ENCODE assay signal across 1 cellular context in genomic region chr4:184267673-184268573, GRCh38.
TF ChIP-seq lines count a peak whose summit lies in the region.

No MANE protein-coding gene starts in this region.

TF ChIP-seq in K562, 482 proteins besides CTCF, POLR2A, EP300 and RAD21 (continued from another document and continues in another):
- TF ChIP-seq SRF (CRISPR knock-in tag; IDR thresholded peaks at IDR 0.05) (no peak), IRF2 (CRISPR knock-in tag; IDR thresholded peaks at IDR 0.05) (peak; percentile 98), U2AF1 (optimal IDR thresholded peaks at IDR 0.05; ENCODE audit: low read depth, low read length) (no peak), ZBTB11 (CRISPR knock-in tag; IDR thresholded peaks at IDR 0.05) (peak in 1 of 3 experiments; percentile 26; a peak in 1 of 6 replicates), ETV1 (tag; conservative IDR thresholded peaks at IDR 0.05; ENCODE audit: low read depth) (no peak), RBFOX2 (IDR thresholded peaks at IDR 0.05; ENCODE audit: low read depth, low read length) (peak; percentile 38; the same call in 1 of the 2 replicates), ZNF184 (CRISPR knock-in tag; IDR thresholded peaks at IDR 0.05) (no peak), THRAP3 (IDR thresholded peaks at IDR 0.05; ENCODE audit: borderline replicate concordance) (no peak), ZNF764 (CRISPR knock-in tag; IDR thresholded peaks at IDR 0.05; ENCODE audit: low read depth) (no peak), HNRNPH1 (optimal IDR thresholded peaks at IDR 0.05; ENCODE audit: low read depth, low read length) (no peak), MEF2A (IDR thresholded peaks at IDR 0.05; ENCODE audit: control insufficient read depth, low read depth, low read length) (no peak), TFAP4 (CRISPR knock-in tag; IDR thresholded peaks at IDR 0.05; ENCODE audit: borderline replicate concordance) (no peak; the same call in 1 of the 2 replicates), RBM25 (IDR thresholded peaks at IDR 0.05; ENCODE audit: low read depth, low read length, severe bottlenecking) (no peak), PREB (CRISPR knock-in tag; IDR thresholded peaks at IDR 0.05) (0 out of 2 replicates have a peak, but pooled peaks have one; percentile 44), XRCC3 (IDR thresholded peaks at IDR 0.05) (no peak), PATZ1 (CRISPR knock-in tag; IDR thresholded peaks at IDR 0.05; ENCODE audit: borderline replicate concordance) (no peak), ZNF224 (CRISPR knock-in tag; IDR thresholded peaks at IDR 0.05) (no peak), ZNF586 (CRISPR knock-in tag; conservative IDR thresholded peaks at IDR 0.05) (no peak), FOXA3 (CRISPR knock-in tag; conservative IDR thresholded peaks at IDR 0.05 in 1 of 2, IDR thresholded peaks at IDR 0.05 in 1 of 2) (no peak), XRCC5 (IDR thresholded peaks at IDR 0.05; ENCODE audit: low read depth, low read length) (no peak), TAF15 (IDR thresholded peaks at IDR 0.05; ENCODE audit: low read depth, low read length) (no peak), ZNF408 (CRISPR knock-in tag; IDR thresholded peaks at IDR 0.05; ENCODE audit: low read depth) (no peak), NCOA6 (IDR thresholded peaks at IDR 0.05) (no peak), CC2D1A (IDR thresholded peaks at IDR 0.05) (no peak), ZNF253 (CRISPR knock-in tag; conservative IDR thresholded peaks at IDR 0.05) (no peak), RFX1 (IDR thresholded peaks at IDR 0.05) (peak; percentile 30), PHF8 (IDR thresholded peaks at IDR 0.05; ENCODE audit: borderline replicate concordance, low read length) (peak; percentile 20; the same call in 1 of the 2 replicates), MYNN (IDR thresholded peaks at IDR 0.05) (no peak), MYNN (CRISPR knock-in tag; IDR thresholded peaks at IDR 0.05) (no peak), MTA2 (IDR thresholded peaks at IDR 0.05; ENCODE audit: low read depth) (no peak), MITF (IDR thresholded peaks at IDR 0.05) (no peak), FOXJ2 (tag; IDR thresholded peaks at IDR 0.05) (0 out of 2 replicates have a peak, but pooled peaks have one; percentile 8), ZC3H4 (CRISPR knock-in tag; IDR thresholded peaks at IDR 0.05; ENCODE audit: borderline replicate concordance) (no peak), NFE2 (IDR thresholded peaks at IDR 0.05; ENCODE audit: low read depth) (peak; percentile 91), MLX (CRISPR knock-in tag; conservative IDR thresholded peaks at IDR 0.05) (no peak), MYC (IDR thresholded peaks at IDR 0.05; ENCODE audit: low read depth, low read length) (peak; percentile 43; the same call in 1 of the 2 replicates), MYC (CRISPR knock-in tag; IDR thresholded peaks at IDR 0.05; ENCODE audit: borderline replicate concordance, low read depth) (no peak), ESRRB (CRISPR knock-in tag; IDR thresholded peaks at IDR 0.05; ENCODE audit: borderline replicate concordance) (no peak), TEAD4 (IDR thresholded peaks at IDR 0.05; ENCODE audit: low read length) (no peak), TEAD4 (CRISPR knock-in tag; IDR thresholded peaks at IDR 0.05; ENCODE audit: borderline replicate concordance) (no peak), ETV6 (IDR thresholded peaks at IDR 0.05; ENCODE audit: borderline replicate concordance in 1 of 2, low read depth in 2 of 2, low read length in 1 of 2) (no peak), ETV6 (CRISPR knock-in tag; IDR thresholded peaks at IDR 0.05; ENCODE audit: borderline replicate concordance) (no peak), DDX20 (tag; IDR thresholded peaks at IDR 0.05; ENCODE audit: low read depth) (no peak), POLR2AphosphoS5 (IDR thresholded peaks at IDR 0.05; ENCODE audit: control insufficient read depth, insufficient read depth, low read depth, low read length) (no peak), ZBTB33 (CRISPR knock-in tag; IDR thresholded peaks at IDR 0.05) (no peak), FIP1L1 (IDR thresholded peaks at IDR 0.05; ENCODE audit: low read depth, low read length, poor library complexity, severe bottlenecking) (no peak), ZNF551 (CRISPR knock-in tag; IDR thresholded peaks at IDR 0.05) (no peak), NELFE (IDR thresholded peaks at IDR 0.05; ENCODE audit: insufficient read depth, insufficient read length) (no peak), ZZZ3 (IDR thresholded peaks at IDR 0.05) (no peak), SNAPC5 (CRISPR knock-in tag; IDR thresholded peaks at IDR 0.05) (no peak), ZKSCAN3 (CRISPR knock-in tag; IDR thresholded peaks at IDR 0.05) (no peak), PTRF (tag; IDR thresholded peaks at IDR 0.05) (no peak), ZNF584 (CRISPR knock-in tag; IDR thresholded peaks at IDR 0.05; ENCODE audit: low read depth) (0 out of 2 replicates have a peak, but pooled peaks have one; percentile 45), KLF16 (IDR thresholded peaks at IDR 0.05) (no peak), ZNF77 (CRISPR knock-in tag; IDR thresholded peaks at IDR 0.05) (no peak), SUPT5H (IDR thresholded peaks at IDR 0.05) (no peak), SRSF1 (IDR thresholded peaks at IDR 0.05; ENCODE audit: low read depth, low read length) (no peak), GTF2A2 (tag; IDR thresholded peaks at IDR 0.05) (no peak), ELF1 (tag; IDR thresholded peaks at IDR 0.05) (no peak), E2F4 (CRISPR knock-in tag; IDR thresholded peaks at IDR 0.05; ENCODE audit: low read depth) (no peak), PBX2 (CRISPR knock-in tag; IDR thresholded peaks at IDR 0.05; ENCODE audit: low read depth) (no peak), PBX2 (tag; conservative IDR thresholded peaks at IDR 0.05; ENCODE audit: low read depth) (0 out of 2 replicates have a peak, but pooled peaks have one; percentile 5)
